Comparison of ENCODE assay signal across 14 cellular contexts in the genomic region with DNA sequence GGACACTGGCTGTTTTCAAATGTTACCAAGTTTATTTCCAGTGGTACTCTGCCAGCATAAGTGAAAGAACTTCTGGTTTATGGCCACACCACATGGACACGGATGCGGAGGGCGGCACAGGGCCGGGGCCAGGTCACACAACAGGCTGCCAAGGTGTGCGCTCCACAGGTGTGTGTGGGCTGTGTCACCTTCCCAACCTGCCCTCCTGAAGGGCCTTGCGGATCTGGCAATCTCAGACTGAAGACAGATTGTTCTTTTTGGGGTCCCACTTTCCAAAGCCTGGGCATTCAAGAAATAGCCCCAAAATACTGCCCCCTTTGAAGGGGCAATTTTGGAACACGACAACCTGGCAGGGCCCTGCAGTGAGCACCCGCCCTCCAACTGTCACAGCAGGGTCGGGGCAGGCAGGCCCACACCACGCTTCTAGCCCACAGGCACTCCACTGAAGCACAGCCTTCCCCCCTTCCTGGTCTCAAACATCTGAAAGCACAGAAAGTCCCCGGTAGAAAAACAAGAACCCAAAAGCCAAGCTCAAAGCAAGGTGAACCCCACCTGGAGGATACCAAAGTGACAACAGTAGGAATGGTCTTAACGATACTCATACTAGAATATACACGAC. TPM values are rescaled to one million over a fixed set of nuclear protein-coding genes. Genes with fewer than 3 reads are reported as not detected.
DNase-seq lines count a peak whose midpoint lies in the region; ATAC-seq, FAIRE-seq and TF ChIP-seq lines count a peak whose summit lies in the region.
"Had no signal": no experiment of that assay in that cellular context is flagged by ENCODE, and none has a peak within 500 bp of the region (broad histone marks: within the 10 kb centered on the region; RNA-seq: fewer than 3 reads in every experiment).

No MANE protein-coding gene starts in this region.

- no peak overlapping the region for H3K14ac ChIP-seq in neuronal stem cell (ENCODE audit: low read length)

- peaks cover 29 to 73% of the 10 kb centered on the region in 2 donors for H3K36me3 ChIP-seq in neuronal stem cell (replicated peaks in 1 of 2; ENCODE audit: control insufficient read depth in 2 of 2, insufficient read depth in 2 of 2, low read length in 2 of 2)

- POLR2A ChIA-PET in A549 (lab: Yijun Ruan, JAX) = interaction anchor here (1.5 to 4.0 kb wide), 2 partner anchors 23 to 27 kb away, joined by 3 to 36 read pairs; no protein-coding TSS in a partner anchor

- no peaks in the 10 kb centered on the region for H3K27me3 ChIP-seq in neuronal stem cell (ENCODE audit: control insufficient read depth in 3 of 3, insufficient read depth in 3 of 3, low read depth in 1 of 3, low read length in 3 of 3)
- H3K27me3 ChIP-seq: foreskin keratinocyte had no signal

- H2BK5ac ChIP-seq in neuronal stem cell (ENCODE audit: low read length) = no peak overlapping the region

- H2AK5ac ChIP-seq in neuronal stem cell (ENCODE audit: low read depth, low read length) = no peak overlapping the region

- no peak for TF ChIP-seq RAD21 in A549 (conservative IDR thresholded peaks at IDR 0.05 in 1 of 2, IDR thresholded peaks at IDR 0.05 in 1 of 2)

- no peaks in the 10 kb centered on the region for H3K9me3 Mint-ChIP-seq in IgD-negative memory B cell
- H3K9me3 Mint-ChIP-seq in central memory CD8-positive, alpha-beta T cell = no peaks in the 10 kb centered on the region
- no peaks in the 10 kb centered on the region for H3K9me3 Mint-ChIP-seq in natural killer cell treated with Interleukin-12 subunit alpha and Interleukin-12 subunit beta and Interleukin-15 and Interleukin-18, amount 100 ng/mL, for 72 hours

- H3K4me2 ChIP-seq in A549 = peak overlapping the region; percentile 88
- no peak overlapping the region for H3K4me2 ChIP-seq in neuronal stem cell (ENCODE audit: insufficient read depth, low read length, poor library complexity, severe bottlenecking)

- TF ChIP-seq EP300 in A549 (IDR thresholded peaks at IDR 0.05) = no peak

- H3K18ac ChIP-seq in neuronal stem cell (ENCODE audit: low read length) = no peak overlapping the region

- no peak overlapping the region for H4K8ac ChIP-seq in neuronal stem cell (ENCODE audit: low read depth, low read length)

- H3K27ac Mint-ChIP-seq in IgD-negative memory B cell = peak overlapping the region; percentile 49 to 94 (median 84)
- peak overlapping the region; percentile 78 for H3K27ac Mint-ChIP-seq in central memory CD8-positive, alpha-beta T cell (ENCODE audit: low read depth)
- peak overlapping the region; percentile 65 to 85 for H3K27ac Mint-ChIP-seq in natural killer cell treated with Interleukin-12 subunit alpha and Interleukin-12 subunit beta and Interleukin-15 and Interleukin-18, amount 100 ng/mL, for 72 hours

- no peak for TF ChIP-seq POLR2A in A549 (IDR thresholded peaks at IDR 0.05; ENCODE audit: low read length)

- no peak overlapping the region for H2BK120ac ChIP-seq in neuronal stem cell (ENCODE audit: low read depth, low read length)

- peak overlapping the region in 3 of 4 donors; percentile 67 to 80 (median 79) for H3K4me3 Mint-ChIP-seq in IgD-negative memory B cell
- H3K4me3 Mint-ChIP-seq in central memory CD8-positive, alpha-beta T cell = peak overlapping the region; percentile 86
- peak overlapping the region; percentile 98 for H3K4me3 Mint-ChIP-seq in natural killer cell treated with Interleukin-12 subunit alpha and Interleukin-12 subunit beta and Interleukin-15 and Interleukin-18, amount 100 ng/mL, for 72 hours

- no peak overlapping the region for H2AFZ ChIP-seq in neuronal stem cell (ENCODE audit: low read length)

- H3K9me3 ChIP-seq in A549 (no peaks in the 10 kb centered on the region), neuronal stem cell (replicated peaks in 1 of 2; ENCODE audit: control insufficient read depth in 2 of 2, insufficient read depth in 1 of 2, low read depth in 1 of 2, low read length in 2 of 2) (no peaks in the 10 kb centered on the region)
- H3K9me3 ChIP-seq: lower lobe of right lung had no signal

- no peak for FAIRE-seq in A549 (lab: Jason Lieb, UNC)
- FAIRE-seq: GM12892, TTC549 had no signal

- H3K27ac ChIP-seq in A549 = peak overlapping the region; percentile 89 to 91; a peak in 5 of 6 replicates
- no peak overlapping the region for H3K27ac ChIP-seq in neuronal stem cell (replicated peaks; ENCODE audit: low read length)
- H3K27ac ChIP-seq: foreskin keratinocyte had no signal

- H2BK12ac ChIP-seq in neuronal stem cell (ENCODE audit: low read length) = no peak overlapping the region

- H3K23ac ChIP-seq in neuronal stem cell (ENCODE audit: low read depth, low read length, poor library complexity) = no peak overlapping the region

- TF ChIP-seq CTCF in A549 (IDR thresholded peaks at IDR 0.05) = no peak

- no peak overlapping the region for H3K9ac ChIP-seq in neuronal stem cell (ENCODE audit: low read depth, low read length, poor library complexity)

- H2BK15ac ChIP-seq in neuronal stem cell (ENCODE audit: low read length) = no peak overlapping the region

- H3K79me1 ChIP-seq in neuronal stem cell (ENCODE audit: low read depth, low read length) = peaks cover 16% of the 10 kb centered on the region

- H3K27me3 Mint-ChIP-seq in IgD-negative memory B cell = peaks cover 2% of the 10 kb centered on the region
- no peaks in the 10 kb centered on the region for H3K27me3 Mint-ChIP-seq in central memory CD8-positive, alpha-beta T cell
- H3K27me3 Mint-ChIP-seq in natural killer cell treated with Interleukin-12 subunit alpha and Interleukin-12 subunit beta and Interleukin-15 and Interleukin-18, amount 100 ng/mL, for 72 hours = no peaks in the 10 kb centered on the region

- H3K4me1 ChIP-seq in A549 (peaks cover 77% of the 10 kb centered on the region), neuronal stem cell (ENCODE audit: control insufficient read depth in 2 of 2, insufficient read depth in 1 of 2, low read depth in 1 of 2, low read length in 2 of 2) (peaks cover 2 to 14% of the 10 kb centered on the region in 2 donors)

- 83% methylated on average over 13 of the region's 13 CpGs for WGBS in A549 (ENCODE audit: missing lambda C conversion rate)
- WGBS in neuronal stem cell (ENCODE audit: extremely low coverage in 2 of 2, insufficient read length in 2 of 2, insufficient replicate concordance in 1 of 2), 2 donors = no CpG with 5 or more reads among the region's 13 CpGs

- DNase-seq in A549 (ENCODE audit: low read depth in 1 of 2, low spot score in 1 of 2) (no peak), SKM-1 treated with dmso at 0.1 percent for 144 hours (lab: John Stamatoyannopoulos, UW; ENCODE audit: unreplicated experiment) (no peak), neuronal stem cell (ENCODE audit: low spot score) (no peak)
- DNase-seq in central memory CD8-positive, alpha-beta T cell (ENCODE audit: low spot score in 2 of 2) = no peak
- no peak for DNase-seq in natural killer cell treated with Interleukin-12 subunit alpha and Interleukin-12 subunit beta and Interleukin-15 and Interleukin-18, amount 100 ng/mL, for 72 hours (ENCODE audit: low spot score)
- DNase-seq: foreskin keratinocyte, Kasumi-1, lower lobe of right lung, NCI-H526 treated with DMSO at 0.1 percent for 48 hours had no signal

- no peak overlapping the region for H4K91ac ChIP-seq in neuronal stem cell (ENCODE audit: low read depth, low read length, poor library complexity)

- CTCF ChIA-PET in A549 (lab: Yijun Ruan, JAX) = interaction anchor here (0.7 to 8.6 kb wide), 10 partner anchors 11 to 240 kb away, joined by 3 to 59 read pairs (median 4); no protein-coding TSS in a partner anchor

- H3K4me3 ChIP-seq in A549 = no peak overlapping the region
- peak overlapping the region in 1 of 2 donors; percentile 3 for H3K4me3 ChIP-seq in neuronal stem cell (ENCODE audit: low read length in 2 of 2)
- H3K4me3 ChIP-seq: lower lobe of right lung had no signal

- ATAC-seq in A549 (no peak), HG02759 (IDR thresholded peaks at IDR 0.05; ENCODE audit: unreplicated experiment) (no peak), GM21825 (IDR thresholded peaks at IDR 0.05; ENCODE audit: unreplicated experiment) (no peak)
- ATAC-seq in central memory CD8-positive, alpha-beta T cell (replicated peaks; ENCODE audit: extremely low read depth, poor library complexity, severe bottlenecking) = no peak
- ATAC-seq in natural killer cell treated with Interleukin-12 subunit alpha and Interleukin-12 subunit beta and Interleukin-15 and Interleukin-18, amount 100 ng/mL, for 72 hours = no peak
- ATAC-seq: foreskin keratinocyte, lower lobe of right lung had no signal

- no peak overlapping the region for H3K4ac ChIP-seq in neuronal stem cell (ENCODE audit: low read length)

- H3K36me3 Mint-ChIP-seq in IgD-negative memory B cell = peaks cover 5% of the 10 kb centered on the region
- peaks cover 53% of the 10 kb centered on the region for H3K36me3 Mint-ChIP-seq in central memory CD8-positive, alpha-beta T cell (ENCODE audit: insufficient read depth)
- H3K36me3 Mint-ChIP-seq in natural killer cell treated with Interleukin-12 subunit alpha and Interleukin-12 subunit beta and Interleukin-15 and Interleukin-18, amount 100 ng/mL, for 72 hours = peaks cover 12% of the 10 kb centered on the region

- H3K4me1 Mint-ChIP-seq in IgD-negative memory B cell = peaks cover 32 to 45% (median 35%) of the 10 kb centered on the region in 3 donors
- peaks cover 62% of the 10 kb centered on the region for H3K4me1 Mint-ChIP-seq in central memory CD8-positive, alpha-beta T cell
- peaks cover 61 to 67% of the 10 kb centered on the region in 2 donors for H3K4me1 Mint-ChIP-seq in natural killer cell treated with Interleukin-12 subunit alpha and Interleukin-12 subunit beta and Interleukin-15 and Interleukin-18, amount 100 ng/mL, for 72 hours (ENCODE audit: low read depth in 2 of 2)

RNA-seq across cellular contexts. Expression of a gene that starts 3.5 kb away (rescaled TPM):
- 130 and 139 TPM in 2 replicates for polyA plus RNA-seq in A549 (2011; rRNA removed)
- 182 and 192 TPM in 2 replicates for polyA plus RNA-seq in A549 (2012; cell fraction: cytosol; rRNA removed)
- polyA plus RNA-seq in A549 (2012; cell fraction: nucleus; rRNA removed) = 734 and 786 TPM in 2 replicates
- 151 to 173 TPM (median 163 TPM) in 3 replicates for polyA plus RNA-seq in A549 (2017; fragmentation: RNase III; extraction: RNeasy Plus Mini Kit Qiagen cat#74134 plus additional on column Dnase treatment)
- 105 and 128 TPM in 2 replicates for polyA minus RNA-seq in A549 (2011; rRNA and poly(A)+ RNA removed)
- 78.3 TPM for polyA plus RNA-seq in IgD-negative memory B cell
- 100 to 1,000 TPM; 160 to 215 TPM for total RNA-seq in natural killer cell treated with Interleukin-12 subunit alpha and Interleukin-12 subunit beta and Interleukin-15 and Interleukin-18, amount 100 ng/mL, for 72 hours
- 70.3 TPM for polyA plus RNA-seq in neuronal stem cell (2013, experiment 1 of 2)
- polyA plus RNA-seq in neuronal stem cell (2013, experiment 2 of 2) = 72.1 TPM

RNA-seq across cellular contexts. Expression of a gene that starts 41.1 kb away (rescaled TPM):
- polyA plus RNA-seq in A549 (2011; rRNA removed) (28.6 and 40.0 TPM in 2 replicates), A549 (2017; fragmentation: RNase III; extraction: RNeasy Plus Mini Kit Qiagen cat#74134 plus additional on column Dnase treatment) (77.9 to 97.7 TPM (median 90.9 TPM) in 3 replicates), IgD-negative memory B cell (3.7 TPM)
- 53.6 and 113 TPM in 2 replicates for polyA plus RNA-seq in A549 (2012; cell fraction: cytosol; rRNA removed)
- polyA plus RNA-seq in A549 (2012; cell fraction: nucleus; rRNA removed) = 108 and 156 TPM in 2 replicates
- 31.5 TPM in 2 replicates for polyA minus RNA-seq in A549 (2011; rRNA and poly(A)+ RNA removed)
- total RNA-seq in natural killer cell treated with Interleukin-12 subunit alpha and Interleukin-12 subunit beta and Interleukin-15 and Interleukin-18, amount 100 ng/mL, for 72 hours = 100 to 1,000 TPM; 241 to 534 TPM
- polyA plus RNA-seq in neuronal stem cell (2013, experiment 1 of 2) = 3.5 TPM
- 3.2 TPM for polyA plus RNA-seq in neuronal stem cell (2013, experiment 2 of 2)

RNA-seq across cellular contexts. Expression of a gene that starts 47.4 kb away (rescaled TPM):
- polyA plus RNA-seq in A549 (2011; rRNA removed) (not detected in 2 replicates), A549 (2017; fragmentation: RNase III; extraction: RNeasy Plus Mini Kit Qiagen cat#74134 plus additional on column Dnase treatment) (not detected in 3 replicates), IgD-negative memory B cell (4.4 TPM)
- polyA plus RNA-seq in A549 (2012; cell fraction: cytosol; rRNA removed) = not detected in 2 replicates
- 0.07 TPM in 1 of 2 replicates, not detected in the other for polyA plus RNA-seq in A549 (2012; cell fraction: nucleus; rRNA removed)
- polyA minus RNA-seq in A549 (2011; rRNA and poly(A)+ RNA removed) = not detected in 2 replicates
- 10 to 100 TPM; 61.8 to 73.6 TPM for total RNA-seq in natural killer cell treated with Interleukin-12 subunit alpha and Interleukin-12 subunit beta and Interleukin-15 and Interleukin-18, amount 100 ng/mL, for 72 hours
- 1.5 TPM for polyA plus RNA-seq in neuronal stem cell (2013, experiment 1 of 2)
- 1.5 TPM for polyA plus RNA-seq in neuronal stem cell (2013, experiment 2 of 2)
- total RNA-seq: foreskin keratinocyte had no signal
- polyA plus RNA-seq: foreskin keratinocyte had no signal

RNA-seq across cellular contexts. Expression of a gene that starts 57.3 kb away (rescaled TPM):
- 16.6 and 18.5 TPM in 2 replicates for polyA plus RNA-seq in A549 (2011; rRNA removed)
- 24.3 and 29.0 TPM in 2 replicates for polyA plus RNA-seq in A549 (2012; cell fraction: cytosol; rRNA removed)
- 200 and 241 TPM in 2 replicates for polyA plus RNA-seq in A549 (2012; cell fraction: nucleus; rRNA removed)
- polyA plus RNA-seq in A549 (2017; fragmentation: RNase III; extraction: RNeasy Plus Mini Kit Qiagen cat#74134 plus additional on column Dnase treatment) = 18.2 to 22.1 TPM (median 18.9 TPM) in 3 replicates
- 22.3 and 26.3 TPM in 2 replicates for polyA minus RNA-seq in A549 (2011; rRNA and poly(A)+ RNA removed)
- 34.1 TPM for polyA plus RNA-seq in IgD-negative memory B cell
- total RNA-seq in natural killer cell treated with Interleukin-12 subunit alpha and Interleukin-12 subunit beta and Interleukin-15 and Interleukin-18, amount 100 ng/mL, for 72 hours = 10 to 100 TPM; 34.0 to 82.2 TPM
- 26.0 TPM for polyA plus RNA-seq in neuronal stem cell (2013, experiment 1 of 2)
- 24.0 TPM for polyA plus RNA-seq in neuronal stem cell (2013, experiment 2 of 2)
